Comparison of ENCODE assay signal across 14 cellular contexts in the genomic region with DNA sequence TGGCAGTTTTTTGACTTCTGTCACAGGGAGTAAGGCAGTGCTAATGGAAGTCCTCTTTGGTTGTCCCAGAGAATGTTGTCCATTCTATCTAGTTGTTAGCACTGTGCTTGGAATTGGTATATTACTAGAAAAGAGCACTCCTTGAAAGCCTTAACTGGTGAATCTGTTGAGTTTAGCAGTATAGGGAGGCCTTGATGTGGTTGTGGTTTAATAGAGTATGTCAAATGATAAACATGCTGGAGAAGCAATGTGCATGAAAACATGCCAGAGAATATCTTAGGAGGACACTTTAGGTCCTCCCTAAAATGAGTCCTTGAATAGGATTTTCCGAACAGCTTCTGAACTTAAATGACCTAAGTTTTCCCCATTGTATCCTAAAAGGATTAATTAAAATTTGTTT.
DNase-seq lines count a peak whose midpoint lies in the region; ATAC-seq and TF ChIP-seq lines count a peak whose summit lies in the region.
"Had no signal": no experiment of that assay in that cellular context is flagged by ENCODE, and none has a peak within 500 bp of the region (broad histone marks: within the 10 kb centered on the region; RNA-seq: fewer than 3 reads in every experiment).

No MANE protein-coding gene starts in this region.

- H3K4me3 ChIP-seq in DND-41 (ENCODE audit: low read depth in 1 of 2, low read length in 2 of 2) (no peak overlapping the region), WERI-Rb-1 (ENCODE audit: low read depth, low read length) (no peak overlapping the region), neural cell (ENCODE audit: low read length) (peak overlapping the region; percentile 56), thyroid gland (replicated peaks in 1 of 3) (no peak overlapping the region), H7 (ENCODE audit: insufficient read depth, low read depth, low read length) (no peak overlapping the region)
- H3K4me3 ChIP-seq: GM23248 had no signal

- peaks cover 8% of the 10 kb centered on the region for H3F3A ChIP-seq in neural cell (ENCODE audit: insufficient read depth, low read length, poor library complexity, severe bottlenecking)

- H4K20me1 ChIP-seq in DND-41 (ENCODE audit: insufficient read depth, low read length) (peaks cover 11% of the 10 kb centered on the region; the same call in 1 of the 2 replicates), neural cell (ENCODE audit: insufficient read depth) (no peaks in the 10 kb centered on the region)

- H3K4me1 ChIP-seq in DND-41 (ENCODE audit: insufficient read depth, low read length) = peaks cover 9% of the 10 kb centered on the region
- no peaks in the 10 kb centered on the region for H3K4me1 ChIP-seq in thyroid gland

- H3K27me3 ChIP-seq in DND-41 (ENCODE audit: insufficient read depth, low read length, poor library complexity) (no peaks in the 10 kb centered on the region), WERI-Rb-1 (ENCODE audit: insufficient read depth, low read depth, severe bottlenecking) (no peaks in the 10 kb centered on the region), neural cell (ENCODE audit: insufficient read depth, low read depth, low read length) (no peaks in the 10 kb centered on the region), thyroid gland (no peaks in the 10 kb centered on the region), H7 (ENCODE audit: control insufficient read depth, insufficient read depth, low read length) (no peaks in the 10 kb centered on the region)

- DNase-seq in DND-41 = no peak
- peak; percentile 66 for DNase-seq in NCI-H82 (lab: John Stamatoyannopoulos, UW)
- no peak for DNase-seq in WERI-Rb-1
- DNase-seq in thyroid gland = no peak
- DNase-seq in H7 = no peak
- no peak for DNase-seq in stimulated activated naive CD8-positive, alpha-beta T cell treated with anti-CD3 and anti-CD28 coated beads, Interleukin-15, Interleukin-2, amounts not matched to agents 100 U/mL and 50 U/mL, for 24 hours
- no peak for DNase-seq in activated CD4-positive, CD25-positive, alpha-beta regulatory T cell (lab: John Stamatoyannopoulos, UW)
- DNase-seq: CD8-positive, alpha-beta T cell; COR-L47; GM23248; IMR-90; KG1 had no signal

- H3K9ac ChIP-seq in DND-41 (ENCODE audit: low read depth, low read length) (no peak overlapping the region), neural cell (ENCODE audit: low read length) (no peak overlapping the region)
- H3K9ac ChIP-seq: GM23248 had no signal

- intact Hi-C loops in thyroid gland (cut with DNase I) = no loop called here

- H2AFZ ChIP-seq in DND-41 (ENCODE audit: low read depth, low read length) (no peak overlapping the region), neural cell (ENCODE audit: low read depth, low read length) (no peak overlapping the region)
- H2AFZ ChIP-seq: GM23248 had no signal

- 93 to 98% methylated on average over 1 of the region's 1 CpG for WGBS in thyroid gland, 2 donors

- no peak for TF ChIP-seq RAD21 in neural cell (conservative IDR thresholded peaks at IDR 0.05)

- no peak for TF ChIP-seq POLR2A in thyroid gland (IDR thresholded peaks at IDR 0.05)

- no peaks in the 10 kb centered on the region for H3K36me3 ChIP-seq in DND-41 (ENCODE audit: insufficient read depth, low read length)
- H3K36me3 ChIP-seq in WERI-Rb-1 = no peaks in the 10 kb centered on the region
- H3K36me3 ChIP-seq in neural cell (ENCODE audit: insufficient read depth, low read length) = no peaks in the 10 kb centered on the region
- no peaks in the 10 kb centered on the region for H3K36me3 ChIP-seq in thyroid gland
- H3K36me3 ChIP-seq in H7 (replicated peaks; ENCODE audit: control insufficient read depth, insufficient read depth, low read length) = no peaks in the 10 kb centered on the region

- H3K27ac ChIP-seq in DND-41 (ENCODE audit: low read length) (no peak overlapping the region), WERI-Rb-1 (peak overlapping the region; percentile 56), neural cell (ENCODE audit: low read length) (peak overlapping the region; percentile 77), thyroid gland (no peak overlapping the region)
- H3K27ac ChIP-seq: C4-2B, GM23248 had no signal

- H3K9me3 ChIP-seq in DND-41 (ENCODE audit: insufficient read depth, low read length, severe bottlenecking) (no peaks in the 10 kb centered on the region), WERI-Rb-1 (ENCODE audit: severe bottlenecking) (no peaks in the 10 kb centered on the region), neural cell (ENCODE audit: low read length) (no peaks in the 10 kb centered on the region), thyroid gland (no peaks in the 10 kb centered on the region)

- TF ChIP-seq CTCF in DND-41 (IDR thresholded peaks at IDR 0.05; ENCODE audit: borderline replicate concordance, extremely low read depth, low read length, poor library complexity, severe bottlenecking) (no peak), WERI-Rb-1 (IDR thresholded peaks at IDR 0.05; ENCODE audit: low read depth, low read length) (no peak), neural cell (IDR thresholded peaks at IDR 0.05; ENCODE audit: poor library complexity, severe bottlenecking) (no peak), thyroid gland (IDR thresholded peaks at IDR 0.05) (no peak)

- no peaks in the 10 kb centered on the region; the same call in 1 of the 2 replicates for H3K79me2 ChIP-seq in DND-41 (ENCODE audit: insufficient read depth, low read length)
- peaks cover 2% of the 10 kb centered on the region for H3K79me2 ChIP-seq in neural cell (replicated peaks; ENCODE audit: insufficient read depth, low read length)

- H3K4me2 ChIP-seq in DND-41 (ENCODE audit: insufficient read depth, low read length) (no peak overlapping the region), neural cell (ENCODE audit: low read length) (peak overlapping the region; percentile 76)

- peak; percentile 78 for ATAC-seq in DND-41 (ENCODE audit: insufficient read depth, low read depth)
- no peak for ATAC-seq in stimulated activated naive CD8-positive, alpha-beta T cell treated with anti-CD3 and anti-CD28 coated beads, Interleukin-15, Interleukin-2, amounts not matched to agents 100 U/mL and 50 U/mL, for 24 hours
- ATAC-seq: CD8-positive, alpha-beta T cell had no signal

- no peak for TF ChIP-seq EP300 in neural cell (conservative IDR thresholded peaks at IDR 0.05; ENCODE audit: poor library complexity, severe bottlenecking)

- H3K9me2 ChIP-seq in neural cell (ENCODE audit: insufficient read depth, low read length) = no peaks in the 10 kb centered on the region

TF ChIP-seq in neural cell, 6 proteins besides CTCF, POLR2A, EP300 and RAD21:
- TF ChIP-seq EZH2 (IDR thresholded peaks at IDR 0.05; ENCODE audit: borderline replicate concordance, insufficient read depth, low read length, poor library complexity, severe bottlenecking) = no peak
- TF ChIP-seq TAF1 (IDR thresholded peaks at IDR 0.05; ENCODE audit: low read depth) = no peak
- TF ChIP-seq SMC3 (conservative IDR thresholded peaks at IDR 0.05; ENCODE audit: poor library complexity) = no peak
- TF ChIP-seq POLR2AphosphoS5 (IDR thresholded peaks at IDR 0.05) = no peak
- TF ChIP-seq, protein P1, sequence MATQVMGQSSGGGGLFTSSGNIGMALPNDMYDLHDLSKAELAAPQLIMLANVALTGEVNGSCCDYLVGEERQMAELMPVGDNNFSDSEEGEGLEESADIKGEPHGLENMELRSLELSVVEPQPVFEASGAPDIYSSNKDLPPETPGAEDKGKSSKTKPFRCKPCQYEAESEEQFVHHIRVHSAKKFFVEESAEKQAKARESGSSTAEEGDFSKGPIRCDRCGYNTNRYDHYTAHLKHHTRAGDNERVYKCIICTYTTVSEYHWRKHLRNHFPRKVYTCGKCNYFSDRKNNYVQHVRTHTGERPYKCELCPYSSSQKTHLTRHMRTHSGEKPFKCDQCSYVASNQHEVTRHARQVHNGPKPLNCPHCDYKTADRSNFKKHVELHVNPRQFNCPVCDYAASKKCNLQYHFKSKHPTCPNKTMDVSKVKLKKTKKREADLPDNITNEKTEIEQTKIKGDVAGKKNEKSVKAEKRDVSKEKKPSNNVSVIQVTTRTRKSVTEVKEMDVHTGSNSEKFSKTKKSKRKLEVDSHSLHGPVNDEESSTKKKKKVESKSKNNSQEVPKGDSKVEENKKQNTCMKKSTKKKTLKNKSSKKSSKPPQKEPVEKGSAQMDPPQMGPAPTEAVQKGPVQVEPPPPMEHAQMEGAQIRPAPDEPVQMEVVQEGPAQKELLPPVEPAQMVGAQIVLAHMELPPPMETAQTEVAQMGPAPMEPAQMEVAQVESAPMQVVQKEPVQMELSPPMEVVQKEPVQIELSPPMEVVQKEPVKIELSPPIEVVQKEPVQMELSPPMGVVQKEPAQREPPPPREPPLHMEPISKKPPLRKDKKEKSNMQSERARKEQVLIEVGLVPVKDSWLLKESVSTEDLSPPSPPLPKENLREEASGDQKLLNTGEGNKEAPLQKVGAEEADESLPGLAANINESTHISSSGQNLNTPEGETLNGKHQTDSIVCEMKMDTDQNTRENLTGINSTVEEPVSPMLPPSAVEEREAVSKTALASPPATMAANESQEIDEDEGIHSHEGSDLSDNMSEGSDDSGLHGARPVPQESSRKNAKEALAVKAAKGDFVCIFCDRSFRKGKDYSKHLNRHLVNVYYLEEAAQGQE (IDR thresholded peaks at IDR 0.05; ENCODE audit: borderline replicate concordance) = no peak
- no peak for TF ChIP-seq MXI1 (conservative IDR thresholded peaks at IDR 0.05; ENCODE audit: poor library complexity, severe bottlenecking)

Comparison
In these comparisons a context has a peak if more than half of its experiments do, and no peak if none do; other contexts are left out.
1. H3K27ac ChIP-seq: peak in WERI-Rb-1 (single experiment) and neural cell (single experiment); none in DND-41 (single experiment) and thyroid gland (0 of 3).